Comparison of ENCODE assay signal across 18 cellular contexts in the genomic region with DNA sequence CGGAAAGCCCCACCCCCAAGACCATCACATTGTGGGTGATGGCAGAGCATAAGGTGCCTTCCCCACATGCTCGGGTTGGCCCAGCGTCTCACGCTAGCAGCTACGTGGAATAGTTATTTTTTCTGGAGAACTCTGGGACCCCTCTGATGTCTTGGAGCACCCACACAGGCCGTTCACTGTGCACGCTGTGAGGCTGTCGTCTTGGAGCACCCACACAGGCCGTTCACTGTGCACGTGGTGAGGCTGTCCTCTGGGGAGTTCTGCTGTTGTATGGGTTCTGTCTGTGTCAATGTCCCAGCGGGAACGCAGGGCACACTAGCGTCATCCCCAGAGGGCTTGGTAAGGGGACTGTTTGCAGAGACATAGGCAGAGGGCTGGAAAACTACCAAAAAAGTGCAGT. TPM values are rescaled to one million over a fixed set of nuclear protein-coding genes. Genes with fewer than 3 reads are reported as not detected.
A peak's percentile ranks its signal among the peaks of the same experiment; 100 is the strongest.
DNase-seq lines count a peak whose midpoint lies in the region; ATAC-seq and TF ChIP-seq lines count a peak whose summit lies in the region.
"Had no signal": no experiment of that assay in that cellular context is flagged by ENCODE, and none has a peak within 500 bp of the region (broad histone marks: within the 10 kb centered on the region; RNA-seq: fewer than 3 reads in every experiment).

No MANE protein-coding gene starts in this region.

- WGBS in heart right ventricle, 2 donors, result 66 to 71% methylated on average over 13 of the region's 13 CpGs

- no peak for DNase-seq in heart right ventricle
- peak in 2 of 3 donors; percentile 17 to 31 for DNase-seq in mucosa of descending colon
- DNase-seq in superior temporal gyrus (ENCODE audit: extremely low spot score), result peak; percentile 24
- DNase-seq in NCI-H82 treated with DMSO at 0.1 percent for 48 hours (lab: John Stamatoyannopoulos, UW; ENCODE audit: unreplicated experiment), result no peak
- no peak for DNase-seq in SIG-M5 treated with dmso at 0.1 percent for 504 hours (lab: John Stamatoyannopoulos, UW; ENCODE audit: unreplicated experiment)
- DNase-seq: CD4-positive, CD25-positive, alpha-beta regulatory T cell; Kasumi-1; NCI-H187 treated with DMSO at 0.1 percent for 48 hours; NCI-H69; NK-92 treated with Interleukin-12 subunit alpha and Interleukin-12 subunit beta, amount 100 ng/mL, for 24 hours; SIG-M5 had no signal

- no peak overlapping the region for H3K4me3 ChIP-seq in heart right ventricle
- H3K4me3 ChIP-seq in mucosa of descending colon, result no peak overlapping the region
- H3K4me3 ChIP-seq: HAP-1 had no signal

- H3K27ac ChIP-seq in angular gyrus (ENCODE audit: low read depth, low read length) (peak overlapping the region; percentile 93), heart right ventricle (peak overlapping the region; percentile 19 to 76 (median 48))

- no peaks in the 10 kb centered on the region for H3K27me3 ChIP-seq in heart right ventricle

- H3K4me1 ChIP-seq in heart right ventricle, result peaks cover 4 to 31% (median 12%) of the 10 kb centered on the region in 9 donors
- peaks cover 15% of the 10 kb centered on the region for H3K4me1 ChIP-seq in mucosa of descending colon (ENCODE audit: low read depth)

- H3K36me3 ChIP-seq in heart right ventricle, result no peaks in the 10 kb centered on the region
- no peaks in the 10 kb centered on the region for H3K36me3 ChIP-seq in mucosa of descending colon (ENCODE audit: low read depth)
- H3K36me3 ChIP-seq: HAP-1 had no signal

- intact Hi-C loops in heart right ventricle (cut with DNase I) (loop anchor here in 2 of 10 donors (5.0 kb wide), 1 partner anchor 39 kb away; a partner anchor contains a TSS), mucosa of descending colon (cut with DNase I, micrococcal nuclease) (no loop called here)

- H3K9me3 ChIP-seq in heart right ventricle (no peaks in the 10 kb centered on the region), mucosa of descending colon (no peaks in the 10 kb centered on the region)
- H3K9me3 ChIP-seq: HAP-1 had no signal

- ATAC-seq in heart right ventricle (peak in 3 of 8 donors; percentile 27 to 51 (median 32)), mucosa of descending colon (no peak), GM18519 (IDR thresholded peaks at IDR 0.05; ENCODE audit: low FRiP score, unreplicated experiment) (no peak), HG03159 (IDR thresholded peaks at IDR 0.05; ENCODE audit: unreplicated experiment) (no peak)

- no peak for TF ChIP-seq CTCF in heart right ventricle (IDR thresholded peaks at IDR 0.05)
- no peak for TF ChIP-seq CTCF in mucosa of descending colon (IDR thresholded peaks at IDR 0.05)

RNA-seq across cellular contexts. Expression of a gene that starts 38.8 kb away (rescaled TPM):
- total RNA-seq in heart right ventricle (10 to 100 TPM; 12.4 to 59.8 (median 19.2) TPM), mucosa of descending colon (10 to 100 TPM; 20.7 to 47.7 (median 26.5) TPM)
- 10 to 100 TPM; 12.7 to 24.0 TPM for polyA plus RNA-seq in heart right ventricle
- total RNA-seq: CD4-positive, CD25-positive, alpha-beta regulatory T cell; HT-29; OCI-LY7 had no signal
- polyA plus RNA-seq: CD4-positive, CD25-positive, alpha-beta regulatory T cell; IgD-negative memory B cell had no signal

Comparison
In these comparisons a context has a peak if more than half of its experiments do, and no peak if none do; other contexts are left out.
1. DNase-seq: peak in mucosa of descending colon (2 of 3) and superior temporal gyrus (single experiment); none in heart right ventricle (0 of 2), NCI-H82 treated with DMSO at 0.1 percent for 48 hours (single experiment) and SIG-M5 treated with dmso at 0.1 percent for 504 hours (single experiment).